ENCODE assay signal across 27 cellular contexts in genomic region chr1:245853291-245853690, GRCh38.
"Had no signal": no experiment of that assay in that cellular context is flagged by ENCODE, and none has a peak within 500 bp of the region (broad histone marks: within the 10 kb centered on the region; RNA-seq: fewer than 3 reads in every experiment).

No MANE protein-coding gene starts in this region.

- DNase-seq: stimulated activated CD4-positive, alpha-beta T cell treated with anti-CD3 and anti-CD28 coated beads, Interleukin-2, amount 100 ng/mL, for 48 hours; stimulated activated CD4-positive, alpha-beta T cell treated with anti-CD3 and anti-CD28 coated beads, Interleukin-4, amount 100 ng/mL, for 1 hour; stimulated activated CD4-positive, alpha-beta T cell treated with anti-CD3 and anti-CD28 coated beads, Interleukin-4, amount 100 ng/mL, for 24 hours; stimulated activated CD4-positive, alpha-beta T cell treated with anti-CD3 and anti-CD28 coated beads, Interleukin-4, amount 100 ng/mL, for 4 hours; stimulated activated CD8-positive, alpha-beta memory T cell treated with anti-CD3 and anti-CD28 coated beads, Interleukin-4, amount 100 ng/mL, for 48 hours; stimulated activated naive B cell treated with anti-CD40 and anti-IgM and Interleukin-4, amounts not matched to agents 10 μg/mL and 1 μg/mL and 100 μg/mL, for 72 hours; stimulated activated naive CD4-positive, alpha-beta T cell; stimulated activated naive CD4-positive, alpha-beta T cell treated with Interleukin-2 at 50 U/mL for 16 hours; stimulated activated naive CD8-positive, alpha-beta T cell treated with anti-CD3 and anti-CD28 coated beads, Interleukin-15, amount 100 ng/mL, for 72 hours; stimulated activated naive CD8-positive, alpha-beta T cell treated with anti-CD3 and anti-CD28 coated beads, Interleukin-15, Interleukin-2, amounts not matched to agents 100 U/mL and 50 U/mL, for 24 hours; stomach; substantia nigra; testis; thyroid gland; tibial artery; transverse colon; trophoblast cell; upper lobe of right lung; uterus had no signal

- H3K27me3 ChIP-seq: stomach, suprapubic skin, testis, thyroid gland, tibial artery, tibial nerve, transverse colon, upper lobe of left lung, upper lobe of right lung, uterus, vagina had no signal

- ATAC-seq: stimulated activated effector memory CD8-positive, alpha-beta T cell treated with anti-CD3 and anti-CD28 coated beads, Interleukin-12 subunit alpha, Interleukin-12 subunit beta, amount 100 ng/mL, for 72 hours; stimulated activated memory B cell treated with anti-CD40 and anti-IgM and Interleukin-4, amounts not matched to agents 10 μg/mL and 1 μg/mL and 100 μg/mL, for 72 hours; stimulated activated naive B cell treated with anti-CD40 and anti-IgM and Interleukin-4, amounts not matched to agents 10 μg/mL and 1 μg/mL and 100 μg/mL, for 72 hours; stimulated activated naive CD8-positive, alpha-beta T cell treated with anti-CD3 and anti-CD28 coated beads, Interleukin-15, amount 100 ng/mL, for 72 hours; stimulated activated naive CD8-positive, alpha-beta T cell treated with anti-CD3 and anti-CD28 coated beads, Interleukin-15, Interleukin-2, amounts not matched to agents 100 U/mL and 50 U/mL, for 24 hours; upper lobe of right lung had no signal

- H3K27ac ChIP-seq: stomach, suprapubic skin, testis, thoracic aorta, thyroid gland, tibial artery, tibial nerve, transverse colon, upper lobe of left lung, upper lobe of right lung, uterus, vagina had no signal

- H3K36me3 ChIP-seq: stomach, thoracic aorta, thyroid gland, transverse colon, upper lobe of right lung, uterus, vagina had no signal

- H3K4me1 ChIP-seq: suprapubic skin, testis, tibial artery, tibial nerve, transverse colon, uterus, vagina had no signal

- FAIRE-seq: urothelium cell line had no signal

- H3K4me3 ChIP-seq: stomach, suprapubic skin, testis, thoracic aorta, thyroid gland, tibial artery, tibial nerve, transverse colon, upper lobe of left lung, upper lobe of right lung, uterus, vagina had no signal

- H3K9me3 ChIP-seq: stomach, suprapubic skin, testis, thoracic aorta, thyroid gland, tibial nerve, transverse colon, upper lobe of left lung, upper lobe of right lung, uterus, vagina had no signal
